Comparison of ENCODE assay signal across 1 cellular context in the genomic region with DNA sequence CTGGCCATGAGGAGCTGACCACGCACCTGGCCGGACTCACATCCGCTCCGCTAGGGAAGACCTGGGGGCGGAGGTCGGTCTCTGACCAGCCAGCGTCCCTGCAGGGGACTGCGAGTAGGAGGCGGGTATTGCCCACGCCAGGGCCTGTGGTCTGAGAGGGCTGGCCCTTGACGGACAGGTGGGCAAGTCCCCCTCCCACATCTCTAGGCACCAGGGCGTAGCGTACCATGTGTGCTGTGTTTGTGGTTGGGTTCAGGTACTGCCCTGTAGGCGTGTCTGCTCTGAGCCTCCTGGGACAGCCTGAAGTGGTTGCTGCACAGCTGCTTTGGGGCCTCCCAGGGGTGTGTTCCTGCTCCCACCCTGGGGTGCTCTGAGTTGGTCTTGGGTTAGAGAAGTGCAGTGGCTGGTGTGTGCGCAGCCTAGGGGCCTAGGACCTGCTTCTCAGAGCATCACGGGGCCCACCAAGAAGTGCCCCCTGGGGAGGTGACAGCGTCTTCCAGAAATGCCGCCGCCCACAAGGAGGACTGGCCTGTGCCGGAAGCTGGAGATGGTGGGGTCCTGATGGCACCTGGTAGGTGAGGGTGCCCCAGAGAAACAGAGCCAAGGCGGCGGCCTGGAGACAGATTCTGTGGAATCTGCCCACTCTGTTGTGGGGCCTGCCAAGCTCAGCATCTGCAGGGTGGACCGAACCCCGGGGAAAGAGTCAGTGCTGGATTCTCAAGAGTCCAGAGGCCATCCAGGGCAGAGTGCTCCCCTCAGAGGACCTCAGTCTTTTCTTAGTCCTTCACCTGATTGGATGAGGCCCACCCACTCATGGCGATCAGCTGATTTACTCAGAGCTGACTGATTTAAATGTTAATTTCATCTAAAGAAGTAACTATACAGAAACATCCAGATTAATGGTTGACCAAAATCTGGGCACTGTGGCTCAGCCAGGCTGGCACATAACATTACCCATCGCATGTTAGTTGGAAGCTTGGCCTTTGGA.
A peak's percentile ranks its signal among the peaks of the same experiment; 100 is the strongest.
TF ChIP-seq lines count a peak whose summit lies in the region.

No MANE protein-coding gene starts in this region.

TF ChIP-seq in K562, 482 proteins besides CTCF, POLR2A, EP300 and RAD21:
- no peak for TF ChIP-seq CBFA2T3 (IDR thresholded peaks at IDR 0.05)
- no peak for TF ChIP-seq ZNF174 (CRISPR knock-in tag; IDR thresholded peaks at IDR 0.05)
- peak; percentile 58 for TF ChIP-seq POLR2G (IDR thresholded peaks at IDR 0.05; ENCODE audit: low read depth, low read length)
- peak; percentile 98 for TF ChIP-seq ZNF134 (CRISPR knock-in tag; conservative IDR thresholded peaks at IDR 0.05)
- TF ChIP-seq FOXM1 (IDR thresholded peaks at IDR 0.05; ENCODE audit: low read depth) = peak; percentile 52; the same call in 1 of the 2 replicates
- TF ChIP-seq FOXM1 (CRISPR knock-in tag; IDR thresholded peaks at IDR 0.05; ENCODE audit: low read depth) = no peak
- peak; percentile 65 for TF ChIP-seq RBM25 (IDR thresholded peaks at IDR 0.05; ENCODE audit: low read depth, low read length, severe bottlenecking)
- TF ChIP-seq, protein P1, sequence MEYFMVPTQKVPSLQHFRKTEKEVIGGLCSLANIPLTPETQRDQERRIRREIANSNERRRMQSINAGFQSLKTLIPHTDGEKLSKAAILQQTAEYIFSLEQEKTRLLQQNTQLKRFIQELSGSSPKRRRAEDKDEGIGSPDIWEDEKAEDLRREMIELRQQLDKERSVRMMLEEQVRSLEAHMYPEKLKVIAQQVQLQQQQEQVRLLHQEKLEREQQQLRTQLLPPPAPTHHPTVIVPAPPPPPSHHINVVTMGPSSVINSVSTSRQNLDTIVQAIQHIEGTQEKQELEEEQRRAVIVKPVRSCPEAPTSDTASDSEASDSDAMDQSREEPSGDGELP (CRISPR knock-in tag; IDR thresholded peaks at IDR 0.05; ENCODE audit: borderline replicate concordance) = peak; percentile 26; the same call in 1 of the 2 replicates
- TF ChIP-seq DACH1 (IDR thresholded peaks at IDR 0.05; ENCODE audit: partially characterized antibody) = peak; percentile 30
- TF ChIP-seq RAD51 (IDR thresholded peaks at IDR 0.05; ENCODE audit: borderline replicate concordance, low read depth) = no peak
